ENCODE assay signal across 8 cellular contexts in genomic region chrX:12080265-12080664, GRCh38. TPM values are rescaled to one million over a fixed set of nuclear protein-coding genes. Genes with fewer than 3 reads are reported as not detected.
DNase-seq lines count a peak whose midpoint lies in the region; ATAC-seq and TF ChIP-seq lines count a peak whose summit lies in the region.

No MANE protein-coding gene starts in this region.

- H3K4me3 ChIP-seq in Panc1 (ENCODE audit: low read depth in 2 of 2, low read length in 2 of 2) (no peak overlapping the region), uterus (no peak overlapping the region)

- DNase-seq in DMS114 treated with DMSO at 0.1 percent for 48 hours (lab: John Stamatoyannopoulos, UW; ENCODE audit: unreplicated experiment), result peak; percentile 7
- DNase-seq in Panc1 (ENCODE audit: low read depth, low spot score), result no peak
- DNase-seq in globus pallidus (ENCODE audit: low spot score), result peak; percentile 5
- DNase-seq in uterus, result no peak
- no peak for DNase-seq in KG1 (lab: John Stamatoyannopoulos, UW)
- DNase-seq in NCI-H1436 treated with DMSO at 0.1 percent for 48 hours (lab: John Stamatoyannopoulos, UW), result no peak
- no peak for DNase-seq in activated CD4-positive, CD25-positive, alpha-beta regulatory T cell (lab: John Stamatoyannopoulos, UW)

- ATAC-seq in HG03159 (IDR thresholded peaks at IDR 0.05; ENCODE audit: unreplicated experiment) (peak; percentile 91), Panc1 (no peak)

- H3K36me3 ChIP-seq in Panc1 (ENCODE audit: control insufficient read depth, insufficient read depth, low read length) (no peaks in the 10 kb centered on the region), uterus (no peaks in the 10 kb centered on the region)

- intact Hi-C loops in Panc1 (cut with micrococcal nuclease; ENCODE audit: unreplicated experiment), result loop anchor here (5.0 to 10.0 kb wide), 2 partner anchors 625 to 692 kb away; no protein-coding TSS in a partner anchor
- intact Hi-C loops in uterus (cut with DNase I; ENCODE audit: low total_unique reads), result no loop called here

- no peaks in the 10 kb centered on the region for H3K4me1 ChIP-seq in Panc1 (ENCODE audit: control insufficient read depth, insufficient read depth, low read length)
- H3K4me1 ChIP-seq in uterus, result no peaks in the 10 kb centered on the region

- POLR2A ChIA-PET in Panc1 (lab: Charles Lee), result no interaction called here

- peak; percentile 28; the same call in 1 of the 2 replicates for TF ChIP-seq CTCF in Panc1 (IDR thresholded peaks at IDR 0.05)
- peak; percentile 18 to 49 (median 36) for TF ChIP-seq CTCF in uterus (IDR thresholded peaks at IDR 0.05)

- no peak for TF ChIP-seq POLR2A in uterus (IDR thresholded peaks at IDR 0.05)

- BruUV-seq in Panc1 (replicated peaks; lab: Mats Ljungman, UMichigan), result no TSS peak

- H3K9me3 ChIP-seq in Panc1 (ENCODE audit: control insufficient read depth, insufficient read depth, low read depth, low read length) (no peaks in the 10 kb centered on the region), uterus (no peaks in the 10 kb centered on the region)

- CTCF ChIA-PET in Panc1 (lab: Charles Lee), result no interaction called here

- no peaks in the 10 kb centered on the region for H3K27me3 ChIP-seq in Panc1 (ENCODE audit: control insufficient read depth, insufficient read depth, low read length)
- H3K27me3 ChIP-seq in uterus, result no peaks in the 10 kb centered on the region

- no peak overlapping the region for H3K27ac ChIP-seq in Panc1 (ENCODE audit: low read length)
- no peak overlapping the region for H3K27ac ChIP-seq in uterus

- in situ Hi-C loops in Panc1 (cut with HindIII; ENCODE audit: low pct_unique_long_range_greater_than_20kb, low sequenced_read_pairs), result no loop called here

RNA-seq across cellular contexts. Expression of gene FRMPD4, which starts 58.0 kb away (rescaled TPM):
- total RNA-seq in Panc1 (2021; ENCODE audit: unreplicated experiment), result not detected
- polyA plus RNA-seq in Panc1 (2012; ENCODE audit: insufficient read length), result not detected
- under 1 TPM in 2 of 4 donors, not detected in 2; 0.06 to 0.41 TPM for total RNA-seq in uterus

Comparison
In these comparisons a context has a peak if more than half of its experiments do, and no peak if none do; other contexts are left out.
1. DNase-seq: peak in DMS114 treated with DMSO at 0.1 percent for 48 hours (single experiment) and globus pallidus (single experiment); none in Panc1 (single experiment), uterus (0 of 2), KG1 (single experiment), NCI-H1436 treated with DMSO at 0.1 percent for 48 hours (single experiment) and activated CD4-positive, CD25-positive, alpha-beta regulatory T cell (0 of 4).